Comparison of ENCODE assay signal across 22 cellular contexts in the genomic region with DNA sequence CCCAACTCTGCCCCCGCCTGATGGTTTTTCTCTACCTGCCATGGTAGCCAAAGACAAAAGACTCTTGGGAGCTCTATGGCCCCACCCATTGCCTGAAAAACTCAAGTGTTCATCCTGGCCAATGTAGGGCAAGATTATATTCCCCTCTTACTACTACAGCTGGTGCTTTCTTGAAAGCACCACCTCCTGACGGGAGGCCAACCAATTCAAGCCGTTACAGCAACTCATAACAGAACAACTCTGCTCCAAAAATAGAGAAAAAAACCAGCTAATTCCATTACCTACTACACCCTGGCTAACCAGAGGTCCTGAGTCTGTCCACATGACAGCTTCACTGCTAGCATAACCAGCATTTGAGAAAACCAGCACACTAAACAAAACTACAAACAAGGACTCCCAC.
DNase-seq lines count a peak whose midpoint lies in the region; ATAC-seq, FAIRE-seq and TF ChIP-seq lines count a peak whose summit lies in the region.
"Had no signal": no experiment of that assay in that cellular context is flagged by ENCODE, and none has a peak within 500 bp of the region (broad histone marks: within the 10 kb centered on the region; RNA-seq: fewer than 3 reads in every experiment).

No MANE protein-coding gene starts in this region.

- H3K4me3 Mint-ChIP-seq in GM23338, result no peak overlapping the region
- H3K4me3 Mint-ChIP-seq: CD8-positive, alpha-beta T cell; IgD-negative memory B cell had no signal

- H3K18ac ChIP-seq in H1 (ENCODE audit: extremely low read depth, low read length), result no peak overlapping the region

- H3K9me2 ChIP-seq in GM23338 (ENCODE audit: insufficient read depth), result no peaks in the 10 kb centered on the region; the same call in 1 of the 2 replicates

- no peak overlapping the region for H2BK12ac ChIP-seq in H1 (ENCODE audit: low read depth, low read length)

- H2BK5ac ChIP-seq in H1 (ENCODE audit: low read depth, low read length), result no peak overlapping the region

- no peak overlapping the region for H3K9ac ChIP-seq in H1 (replicated peaks in 1 of 4; ENCODE audit: extremely low read depth in 1 of 4, low read depth in 3 of 4, low read length in 3 of 4)

- H3K4ac ChIP-seq in H1 (replicated peaks; ENCODE audit: insufficient read length, low read depth, low read length), result no peak overlapping the region

- FAIRE-seq in H1 (lab: Jason Lieb, UNC), result no peak
- FAIRE-seq: GM12892, GM19239 had no signal

- no peak for TF ChIP-seq POLR2A in H1 (IDR thresholded peaks at IDR 0.05; ENCODE audit: control extremely low read depth in 1 of 2, low read depth in 2 of 2, low read length in 2 of 2)

- no peak overlapping the region for H2AK5ac ChIP-seq in H1 (ENCODE audit: low read depth, low read length)

- POLR2A ChIA-PET in H1 (lab: Charles Lee; ENCODE audit: partially characterized antibody), result no interaction called here

- peaks cover 2% of the 10 kb centered on the region; the same call in 2 of the 3 replicates for H3K4me1 Mint-ChIP-seq in GM23338
- H3K4me1 Mint-ChIP-seq: IgD-negative memory B cell had no signal

- H3K27ac ChIP-seq in GM23338 (ENCODE audit: low read depth) (no peak overlapping the region), H1 (ENCODE audit: low read depth, low read length) (no peak overlapping the region)

- TF ChIP-seq EP300 in H1 (IDR thresholded peaks at IDR 0.05; ENCODE audit: borderline replicate concordance in 1 of 2, low read depth in 2 of 2, low read length in 2 of 2), result no peak

- no peak overlapping the region for H2BK15ac ChIP-seq in H1 (ENCODE audit: low read length)

- H3K4me1 ChIP-seq in GM23338 (ENCODE audit: insufficient read depth) (no peaks in the 10 kb centered on the region), H1 (replicated peaks in 1 of 4; ENCODE audit: control insufficient read depth in 3 of 4, insufficient read depth in 4 of 4, low read length in 3 of 4) (peaks cover 0 to 3% (median 0%) of the 10 kb centered on the region in 4 experiments; a peak in 2 of 7 replicates)

- no peak overlapping the region for H2BK120ac ChIP-seq in H1 (replicated peaks; ENCODE audit: low read depth, low read length)

- intact Hi-C loops in cardiac septum (cut with DNase I), result no loop called here

- H3K36me3 ChIP-seq in GM23338 (ENCODE audit: insufficient read depth) (no peaks in the 10 kb centered on the region), H1 (ENCODE audit: control insufficient read depth in 2 of 4, insufficient read depth in 4 of 4, low read length in 3 of 4) (no peaks in the 10 kb centered on the region)

- H3K4me3 ChIP-seq in GM23338 (no peak overlapping the region), H1 (ENCODE audit: extremely low read depth in 1 of 4, insufficient read depth in 2 of 4, low read depth in 3 of 4, low read length in 4 of 4) (no peak overlapping the region)

- ATAC-seq in GM18519 (IDR thresholded peaks at IDR 0.05; ENCODE audit: low FRiP score, unreplicated experiment) (peak; percentile 80), GM23338 (no peak), HG03103 (IDR thresholded peaks at IDR 0.05; ENCODE audit: low read depth, unreplicated experiment) (peak; percentile 68), GM21619 (IDR thresholded peaks at IDR 0.05; ENCODE audit: unreplicated experiment) (no peak)
- ATAC-seq: CD8-positive, alpha-beta T cell; Panc1; SK-N-SH treated with all-trans-retinoic acid at 6 μM for 48 hours had no signal

- H3K27ac Mint-ChIP-seq in GM23338, result no peak overlapping the region
- H3K27ac Mint-ChIP-seq: CD8-positive, alpha-beta T cell; IgD-negative memory B cell had no signal

- DNase-seq in GM23338 (ENCODE audit: low spot score) (no peak), H1 (ENCODE audit: low read depth in 1 of 2, low spot score in 2 of 2) (no peak), activated gamma-delta T cell treated with Interleukin-2 at 50 U/mL for 16 hours (no peak), cardiac septum (ENCODE audit: low spot score) (no peak)
- DNase-seq: AML-193; C1 segment of cervical spinal cord; CD8-positive, alpha-beta T cell; DMS153; H7; NCI-H1694; NCI-H2081 treated with DMSO at 0.1 percent for 48 hours; NCI-H2171 treated with DMSO at 0.1 percent for 48 hours; NCI-H524 treated with DMSO at 0.1 percent for 48 hours; NCI-H82 had no signal

- H3K23ac ChIP-seq in H1 (ENCODE audit: insufficient read length), result no peak overlapping the region

- no peaks in the 10 kb centered on the region for H3K27me3 Mint-ChIP-seq in GM23338 (ENCODE audit: insufficient read depth, low read depth, poor library complexity)
- H3K27me3 Mint-ChIP-seq: IgD-negative memory B cell had no signal

- H3K79me1 ChIP-seq in H1 (ENCODE audit: low read depth, low read length), result no peaks in the 10 kb centered on the region

- no peaks in the 10 kb centered on the region for H3K27me3 ChIP-seq in GM23338 (ENCODE audit: insufficient read depth)
- no peaks in the 10 kb centered on the region for H3K27me3 ChIP-seq in H1 (replicated peaks in 1 of 4; ENCODE audit: control insufficient read depth in 3 of 4, extremely low read depth in 1 of 4, insufficient read depth in 3 of 4, low read length in 3 of 4)

- H3K79me2 ChIP-seq in GM23338 (replicated peaks; ENCODE audit: insufficient read depth) (no peaks in the 10 kb centered on the region), H1 (ENCODE audit: control insufficient read depth in 1 of 2, insufficient read depth in 2 of 2, low read length in 2 of 2) (no peaks in the 10 kb centered on the region)

- no peak overlapping the region for H2BK20ac ChIP-seq in H1 (ENCODE audit: low read length)

- H3K56ac ChIP-seq in H1 (replicated peaks; ENCODE audit: insufficient read length, low read depth, low read length), result no peak overlapping the region

- peak overlapping the region; percentile 79; the same call in 1 of the 2 replicates for H4K8ac ChIP-seq in H1 (ENCODE audit: extremely low read depth, insufficient read depth, low read length)

- no peak overlapping the region for H4K5ac ChIP-seq in H1 (ENCODE audit: insufficient read length, low read depth, low read length)

- no peak overlapping the region for H4K91ac ChIP-seq in H1 (replicated peaks; ENCODE audit: insufficient read length, low read length)

- WGBS in H1 (ENCODE audit: extremely low coverage in 1 of 2, insufficient coverage in 1 of 2, insufficient read length in 1 of 2, insufficient replicate concordance in 2 of 2, low coverage in 1 of 2, low lambda C conversion rate in 2 of 2, missing lambda C conversion rate in 1 of 2), 2 experiments, result 88% methylated on average over 3 of the region's 3 CpGs; no CpG with 5 or more reads in 1 of the 2 experiments

- no peaks in the 10 kb centered on the region for H3K9me3 Mint-ChIP-seq in GM23338
- H3K9me3 Mint-ChIP-seq: CD8-positive, alpha-beta T cell had no signal

- no peaks in the 10 kb centered on the region for H3F3A ChIP-seq in GM23338 (replicated peaks; ENCODE audit: low read depth)

- H3K4me2 ChIP-seq in GM23338, result no peak overlapping the region
- H3K4me2 ChIP-seq in H1 (ENCODE audit: insufficient read depth in 1 of 2, low read depth in 2 of 2, low read length in 2 of 2), result no peak overlapping the region

- H3K14ac ChIP-seq in H1 (ENCODE audit: insufficient read length), result no peak overlapping the region

- no peaks in the 10 kb centered on the region for H3K36me3 Mint-ChIP-seq in GM23338 (ENCODE audit: low read depth)
- H3K36me3 Mint-ChIP-seq: CD8-positive, alpha-beta T cell; IgD-negative memory B cell had no signal

- no peaks in the 10 kb centered on the region for H4K20me1 ChIP-seq in GM23338 (replicated peaks; ENCODE audit: insufficient read depth)
- no peaks in the 10 kb centered on the region for H4K20me1 ChIP-seq in H1 (replicated peaks in 1 of 2; ENCODE audit: control insufficient read depth in 1 of 2, insufficient read depth in 2 of 2, low read length in 2 of 2)

- no peak for TF ChIP-seq CTCF in GM23338 (conservative IDR thresholded peaks at IDR 0.05; ENCODE audit: low read depth in 2 of 2)
- no peak for TF ChIP-seq CTCF in H1 (IDR thresholded peaks at IDR 0.05; ENCODE audit: control extremely low read depth in 1 of 3, insufficient read depth in 1 of 3, low read depth in 1 of 3, low read length in 3 of 3)

- CTCF ChIA-PET in H1 (lab: Charles Lee; ENCODE audit: partially characterized antibody), result no interaction called here

- H3K23me2 ChIP-seq in H1 (ENCODE audit: low read depth, low read length), result no peaks in the 10 kb centered on the region

- H3K9me3 ChIP-seq in H1 (ENCODE audit: insufficient read depth in 2 of 2, low read depth in 1 of 2, low read length in 1 of 2), result no peaks in the 10 kb centered on the region

- H2AFZ ChIP-seq in GM23338, result peak overlapping the region; percentile 32; the same call in 1 of the 2 replicates
- H2AFZ ChIP-seq in H1 (ENCODE audit: low read length), result no peak overlapping the region

- TF ChIP-seq RAD21 in H1 (IDR thresholded peaks at IDR 0.05 in 1 of 2, conservative IDR thresholded peaks at IDR 0.05 in 1 of 2; ENCODE audit: low read depth in 2 of 2, low read length in 2 of 2), result no peak

TF ChIP-seq in H1, 55 proteins besides CTCF, POLR2A, EP300 and RAD21:
- TF ChIP-seq CBX5 (IDR thresholded peaks at IDR 0.05; ENCODE audit: low read depth, low read length), result no peak
- no peak for TF ChIP-seq SIX5 (IDR thresholded peaks at IDR 0.05; ENCODE audit: low read depth, low read length)
- TF ChIP-seq SAP30 (IDR thresholded peaks at IDR 0.05; ENCODE audit: insufficient read depth, insufficient replicate concordance, low read length), result no peak

Comparison
In these comparisons a context has a peak if more than half of its experiments do, and no peak if none do; other contexts are left out.
1. ATAC-seq: peak in GM18519 (single experiment) and HG03103 (single experiment); none in GM23338 (single experiment) and GM21619 (single experiment).